In the genomic region with DNA sequence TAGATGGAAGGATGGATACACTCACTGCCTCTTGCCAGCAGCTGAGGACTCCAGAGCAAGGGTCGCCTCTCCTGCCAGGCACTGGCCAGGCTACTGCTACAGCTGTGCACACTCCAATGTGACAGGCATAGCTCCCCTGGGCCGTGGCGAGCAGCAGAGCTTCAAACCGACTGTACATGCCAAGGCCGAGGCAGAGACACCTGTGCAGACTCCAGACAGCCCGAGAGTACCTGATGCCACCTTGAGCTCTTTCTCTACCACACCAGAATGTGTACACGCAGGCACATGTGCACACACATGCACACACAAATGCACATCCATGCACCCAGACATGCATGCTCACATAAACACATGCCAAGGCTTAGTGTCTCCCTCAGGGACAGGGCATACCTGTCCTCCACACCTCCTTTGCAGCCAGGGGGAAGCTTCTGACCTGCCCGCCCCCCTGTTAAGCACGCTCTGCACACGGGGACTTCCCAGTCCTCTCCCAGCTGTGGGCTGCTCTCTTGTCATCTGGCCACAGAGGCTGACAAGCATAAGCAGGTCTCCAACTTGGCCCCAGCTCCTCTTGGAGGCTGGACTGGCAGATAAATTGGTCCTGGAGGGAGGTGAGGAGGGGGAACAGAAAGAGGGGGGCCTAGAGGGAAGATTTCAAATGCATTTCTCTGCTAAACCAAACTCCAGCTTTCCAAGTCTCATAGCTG, we compare ENCODE assay signal across 25 cellular contexts.
DNase-seq lines count a peak whose midpoint lies in the region; ATAC-seq and TF ChIP-seq lines count a peak whose summit lies in the region.
"Had no signal": no experiment of that assay in that cellular context is flagged by ENCODE, and none has a peak within 500 bp of the region (broad histone marks: within the 10 kb centered on the region; RNA-seq: fewer than 3 reads in every experiment).

No MANE protein-coding gene starts in this region.

- H3K27ac Mint-ChIP-seq in activated CD8-positive, alpha-beta T cell treated with anti-CD3 and anti-CD28 coated beads, Interleukin-2, amount 10 ng/mL, durations not matched to agents 7 days and 5 days: no peak overlapping the region
- no peak overlapping the region for H3K27ac Mint-ChIP-seq in activated CD8-positive, alpha-beta T cell treated with anti-CD3 and anti-CD28 coated beads for 36 hours
- H3K27ac Mint-ChIP-seq: CD4-positive, alpha-beta memory T cell; progenitor cell of endocrine pancreas had no signal

- TF ChIP-seq POLR2A in Peyer's patch (IDR thresholded peaks at IDR 0.05): no peak

- H3K4me1 ChIP-seq in Peyer's patch: no peaks in the 10 kb centered on the region
- H3K4me1 ChIP-seq: A549 had no signal

- no peak for ATAC-seq in activated CD8-positive, alpha-beta T cell treated with anti-CD3 and anti-CD28 coated beads, Interleukin-2, amount 10 ng/mL, durations not matched to agents 7 days and 5 days
- no peak for ATAC-seq in activated CD8-positive, alpha-beta T cell treated with anti-CD3 and anti-CD28 coated beads for 36 hours
- ATAC-seq in left ventricle myocardium superior: peak; percentile 47
- peak; percentile 27 for ATAC-seq in sciatic nerve
- no peak for ATAC-seq in activated CD4-positive, CD25-positive, alpha-beta regulatory T cell treated with anti-CD3 and anti-CD28 coated beads, Interleukin-2, amount 50 U/mL, for 24 hours
- ATAC-seq: A549, GM12878 had no signal

- H3K9me3 ChIP-seq in Peyer's patch: no peaks in the 10 kb centered on the region
- H3K9me3 ChIP-seq: A549 had no signal

- no peaks in the 10 kb centered on the region for H3K36me3 Mint-ChIP-seq in activated CD8-positive, alpha-beta T cell treated with anti-CD3 and anti-CD28 coated beads, Interleukin-2, amount 10 ng/mL, durations not matched to agents 7 days and 5 days (ENCODE audit: low read depth)
- H3K36me3 Mint-ChIP-seq in activated CD8-positive, alpha-beta T cell treated with anti-CD3 and anti-CD28 coated beads for 36 hours (ENCODE audit: low read depth): no peaks in the 10 kb centered on the region
- H3K36me3 Mint-ChIP-seq: CD4-positive, alpha-beta memory T cell had no signal

- H3K27me3 Mint-ChIP-seq in activated CD8-positive, alpha-beta T cell treated with anti-CD3 and anti-CD28 coated beads, Interleukin-2, amount 10 ng/mL, durations not matched to agents 7 days and 5 days (ENCODE audit: low read depth): no peaks in the 10 kb centered on the region
- no peaks in the 10 kb centered on the region for H3K27me3 Mint-ChIP-seq in activated CD8-positive, alpha-beta T cell treated with anti-CD3 and anti-CD28 coated beads for 36 hours

- no peaks in the 10 kb centered on the region for H3K36me3 ChIP-seq in Peyer's patch

- H3K4me3 Mint-ChIP-seq in activated CD8-positive, alpha-beta T cell treated with anti-CD3 and anti-CD28 coated beads, Interleukin-2, amount 10 ng/mL, durations not matched to agents 7 days and 5 days: no peak overlapping the region
- H3K4me3 Mint-ChIP-seq in activated CD8-positive, alpha-beta T cell treated with anti-CD3 and anti-CD28 coated beads for 36 hours: no peak overlapping the region
- H3K4me3 Mint-ChIP-seq: CD4-positive, alpha-beta memory T cell had no signal

- H3K4me3 ChIP-seq in Peyer's patch: no peak overlapping the region
- H3K4me3 ChIP-seq: A549, GM12878, skin epidermis had no signal

- intact Hi-C loops in activated CD8-positive, alpha-beta T cell treated with anti-CD3 and anti-CD28 coated beads for 36 hours (cut with micrococcal nuclease): no loop called here
- intact Hi-C loops in left ventricle myocardium superior (cut with micrococcal nuclease) (no loop called here), sciatic nerve (cut with DNase I) (no loop called here)

- no peaks in the 10 kb centered on the region for H3K9me3 Mint-ChIP-seq in activated CD8-positive, alpha-beta T cell treated with anti-CD3 and anti-CD28 coated beads, Interleukin-2, amount 10 ng/mL, durations not matched to agents 7 days and 5 days (ENCODE audit: insufficient read depth)
- H3K9me3 Mint-ChIP-seq in activated CD8-positive, alpha-beta T cell treated with anti-CD3 and anti-CD28 coated beads for 36 hours: no peaks in the 10 kb centered on the region

- POLR2A ChIA-PET in activated CD8-positive, alpha-beta T cell treated with anti-CD3 and anti-CD28 coated beads, Interleukin-2, amount 10 ng/mL, durations not matched to agents 7 days and 5 days (lab: Charles Lee): interaction anchor here (0.6 kb wide), 1 partner anchor 737 kb away, joined by 3 read pairs; no protein-coding TSS in a partner anchor
- POLR2A ChIA-PET in activated CD8-positive, alpha-beta T cell treated with anti-CD3 and anti-CD28 coated beads for 36 hours (lab: Charles Lee): interaction anchor here (0.6 kb wide), 1 partner anchor 866 kb away, joined by 3 read pairs; no protein-coding TSS in a partner anchor

- DNase-seq in activated CD8-positive, alpha-beta T cell treated with anti-CD3 and anti-CD28 coated beads, Interleukin-2, amount 10 ng/mL, durations not matched to agents 7 days and 5 days: peak; percentile 4
- no peak for DNase-seq in activated CD8-positive, alpha-beta T cell treated with anti-CD3 and anti-CD28 coated beads for 36 hours
- DNase-seq in NCI-H446 treated with DMSO at 0.1 percent for 48 hours (lab: John Stamatoyannopoulos, UW) (peak; percentile 83), left ventricle myocardium superior (no peak), sciatic nerve (ENCODE audit: low spot score) (no peak), hippocampal formation (lab: John Stamatoyannopoulos, UW) (no peak), Peyer's patch (no peak)
- DNase-seq: activated gamma-delta T cell treated with Interleukin-2 at 50 U/mL for 16 hours; CD4-positive, alpha-beta memory T cell; effector CD4-positive, alpha-beta T cell; EL; HCEC 1CT; KBM-7; kidney; NCI-H1105; NCI-H2081 treated with DMSO at 0.1 percent for 48 hours; NCI-H345; NCI-H82; T1000; trophoblast cell had no signal

- no peaks in the 10 kb centered on the region for H3K4me1 Mint-ChIP-seq in activated CD8-positive, alpha-beta T cell treated with anti-CD3 and anti-CD28 coated beads, Interleukin-2, amount 10 ng/mL, durations not matched to agents 7 days and 5 days (ENCODE audit: low read depth)
- H3K4me1 Mint-ChIP-seq in activated CD8-positive, alpha-beta T cell treated with anti-CD3 and anti-CD28 coated beads for 36 hours (ENCODE audit: low read depth): no peaks in the 10 kb centered on the region
- H3K4me1 Mint-ChIP-seq: CD4-positive, alpha-beta memory T cell had no signal

- CTCF ChIA-PET in activated CD8-positive, alpha-beta T cell treated with anti-CD3 and anti-CD28 coated beads, Interleukin-2, amount 10 ng/mL, durations not matched to agents 7 days and 5 days (lab: Charles Lee): no interaction called here
- CTCF ChIA-PET in activated CD8-positive, alpha-beta T cell treated with anti-CD3 and anti-CD28 coated beads for 36 hours (lab: Charles Lee): no interaction called here

- no peaks in the 10 kb centered on the region for H3K27me3 ChIP-seq in Peyer's patch

- no peak for TF ChIP-seq CTCF in activated CD8-positive, alpha-beta T cell treated with anti-CD3 and anti-CD28 coated beads for 36 hours (IDR thresholded peaks at IDR 0.05)
- TF ChIP-seq CTCF in Peyer's patch (IDR thresholded peaks at IDR 0.05): no peak

- H3K27ac ChIP-seq in Peyer's patch: no peak overlapping the region
- H3K27ac ChIP-seq: A549, skin epidermis had no signal

Comparison
In these comparisons a context has a peak if more than half of its experiments do, and no peak if none do; other contexts are left out.
1. DNase-seq: peak in activated CD8-positive, alpha-beta T cell treated with anti-CD3 and anti-CD28 coated beads, Interleukin-2, amount 10 ng/mL, durations not matched to agents 7 days and 5 days (single experiment) and NCI-H446 treated with DMSO at 0.1 percent for 48 hours (single experiment); none in activated CD8-positive, alpha-beta T cell treated with anti-CD3 and anti-CD28 coated beads for 36 hours (single experiment), left ventricle myocardium superior (single experiment), sciatic nerve (single experiment), hippocampal formation (0 of 2) and Peyer's patch (0 of 3).
2. ATAC-seq: peak in left ventricle myocardium superior (single experiment) and sciatic nerve (single experiment); none in activated CD8-positive, alpha-beta T cell treated with anti-CD3 and anti-CD28 coated beads, Interleukin-2, amount 10 ng/mL, durations not matched to agents 7 days and 5 days (single experiment), activated CD8-positive, alpha-beta T cell treated with anti-CD3 and anti-CD28 coated beads for 36 hours (single experiment) and activated CD4-positive, CD25-positive, alpha-beta regulatory T cell treated with anti-CD3 and anti-CD28 coated beads, Interleukin-2, amount 50 U/mL, for 24 hours (0 of 2).